ENCODE assay signal across 1 cellular context in genomic region chr1:167658574-167659328, GRCh38.
TF ChIP-seq lines count a peak whose summit lies in the region.

No MANE protein-coding gene starts in this region.

TF ChIP-seq in K562, 482 proteins besides CTCF, POLR2A, EP300 and RAD21 (continued from another document and continues in another):
- TF ChIP-seq ZFP91 (CRISPR knock-in tag; IDR thresholded peaks at IDR 0.05) (no peak), MCM3 (IDR thresholded peaks at IDR 0.05) (no peak), GABPB2 (CRISPR knock-in tag; conservative IDR thresholded peaks at IDR 0.05) (no peak), ATF3 (IDR thresholded peaks at IDR 0.05) (peak; percentile 84), ATF3 (CRISPR knock-in tag; conservative IDR thresholded peaks at IDR 0.05) (no peak), RBBP5 (IDR thresholded peaks at IDR 0.05; ENCODE audit: borderline replicate concordance, insufficient read depth, low read length, poor library complexity, severe bottlenecking) (peak; percentile 42), E4F1 (CRISPR knock-in tag; IDR thresholded peaks at IDR 0.05; ENCODE audit: borderline replicate concordance) (no peak), MLLT1 (IDR thresholded peaks at IDR 0.05) (peak in 1 of 2 experiments; percentile 86; a peak in 2 of 4 replicates), YY1 (IDR thresholded peaks at IDR 0.05; ENCODE audit: borderline replicate concordance in 1 of 3, control insufficient read depth in 1 of 3, extremely low read depth in 1 of 3, insufficient read depth in 3 of 3, insufficient read length in 1 of 3, insufficient replicate concordance in 2 of 3, low read depth in 1 of 3, low read length in 2 of 3) (peak in 1 of 3 experiments; percentile 18), JUND (IDR thresholded peaks at IDR 0.05; ENCODE audit: borderline replicate concordance, low read depth, low read length) (peak; percentile 66), JUND (tag; IDR thresholded peaks at IDR 0.05; ENCODE audit: borderline replicate concordance, low read depth, low read length) (peak; percentile 45; the same call in 1 of the 3 replicates), TRIM25 (IDR thresholded peaks at IDR 0.05; ENCODE audit: borderline replicate concordance) (no peak), SUPT5H (IDR thresholded peaks at IDR 0.05) (no peak), ADNP (tag; IDR thresholded peaks at IDR 0.05) (peak; percentile 82), IRF9 (tag; IDR thresholded peaks at IDR 0.05) (no peak), CHD4 (IDR thresholded peaks at IDR 0.05; ENCODE audit: insufficient read depth, insufficient replicate concordance, low read depth, low read length, poor library complexity, severe bottlenecking) (no peak), TSC22D4 (tag; IDR thresholded peaks at IDR 0.05) (no peak), DDX20 (tag; IDR thresholded peaks at IDR 0.05; ENCODE audit: low read depth) (no peak), ZNF41 (CRISPR knock-in tag; conservative IDR thresholded peaks at IDR 0.05) (no peak), SAFB2 (IDR thresholded peaks at IDR 0.05; ENCODE audit: borderline replicate concordance, low read depth, low read length, severe bottlenecking) (no peak), MAFG (tag; conservative IDR thresholded peaks at IDR 0.05) (no peak), ARNT (IDR thresholded peaks at IDR 0.05) (peak in 1 of 2 experiments; percentile 27; a peak in 1 of 4 replicates), RBM25 (IDR thresholded peaks at IDR 0.05; ENCODE audit: low read depth, low read length, severe bottlenecking) (no peak), ATF7 (IDR thresholded peaks at IDR 0.05) (0 out of 2 replicates have a peak, but pooled peaks have one; percentile 14), ZKSCAN3 (CRISPR knock-in tag; IDR thresholded peaks at IDR 0.05) (no peak), HLTF (IDR thresholded peaks at IDR 0.05) (0 out of 2 replicates have a peak, but pooled peaks have one; percentile 25), MEF2D (tag; conservative IDR thresholded peaks at IDR 0.05; ENCODE audit: low read depth) (peak; percentile 67; the same call in 1 of the 2 replicates), ZNF197 (CRISPR knock-in tag; IDR thresholded peaks at IDR 0.05; ENCODE audit: low read depth) (0 out of 2 replicates have a peak, but pooled peaks have one; percentile 55), TRIM24 (IDR thresholded peaks at IDR 0.05) (no peak), SMARCA4 (IDR thresholded peaks at IDR 0.05) (peak; percentile 60), NCOR1 (IDR thresholded peaks at IDR 0.05) (peak; percentile 37; the same call in 1 of the 2 replicates), KDM1A (IDR thresholded peaks at IDR 0.05) (peak; percentile 56 to 73), SOX6 (IDR thresholded peaks at IDR 0.05) (peak; percentile 57; the same call in 1 of the 2 replicates), HDAC3 (IDR thresholded peaks at IDR 0.05; ENCODE audit: borderline replicate concordance, partially characterized antibody) (no peak), ZNF445 (CRISPR knock-in tag; IDR thresholded peaks at IDR 0.05; ENCODE audit: low read depth) (no peak), AFF1 (IDR thresholded peaks at IDR 0.05; ENCODE audit: low read depth in 1 of 2, partially characterized antibody in 2 of 2) (no peak), MEIS2 (IDR thresholded peaks at IDR 0.05; ENCODE audit: partially characterized antibody) (peak; percentile 73), MIER1 (IDR thresholded peaks at IDR 0.05; ENCODE audit: low read depth) (no peak), MAZ (CRISPR knock-in tag; conservative IDR thresholded peaks at IDR 0.05 in 1 of 2, IDR thresholded peaks at IDR 0.05 in 1 of 2) (no peak; a peak in 1 of 4 replicates), ZNF217 (CRISPR knock-in tag; IDR thresholded peaks at IDR 0.05) (no peak), CREB1 (IDR thresholded peaks at IDR 0.05) (no peak), CREB1 (CRISPR knock-in tag; IDR thresholded peaks at IDR 0.05) (no peak), ID3 (CRISPR knock-in tag; IDR thresholded peaks at IDR 0.05) (no peak), ID3 (tag; IDR thresholded peaks at IDR 0.05) (peak; percentile 45; the same call in 1 of the 2 replicates), SIN3B (IDR thresholded peaks at IDR 0.05; ENCODE audit: low read depth) (no peak), ZNF408 (CRISPR knock-in tag; IDR thresholded peaks at IDR 0.05; ENCODE audit: low read depth) (no peak), TAF1 (IDR thresholded peaks at IDR 0.05; ENCODE audit: control insufficient read depth, extremely low read depth, insufficient read depth, low read length, severe bottlenecking) (no peak), SRSF9 (IDR thresholded peaks at IDR 0.05; ENCODE audit: borderline replicate concordance, low read depth, low read length) (no peak), ERF (CRISPR knock-in tag; IDR thresholded peaks at IDR 0.05) (no peak), E2F8 (IDR thresholded peaks at IDR 0.05; ENCODE audit: low read depth, partially characterized antibody) (no peak), JUN (IDR thresholded peaks at IDR 0.05; ENCODE audit: borderline replicate concordance, low read depth, low read length) (no peak), JUN (CRISPR knock-in tag; IDR thresholded peaks at IDR 0.05; ENCODE audit: borderline replicate concordance) (no peak), ZNF695 (CRISPR knock-in tag; IDR thresholded peaks at IDR 0.05) (no peak), STAT5A (IDR thresholded peaks at IDR 0.05; ENCODE audit: borderline replicate concordance, low read length) (0 out of 2 replicates have a peak, but pooled peaks have one; percentile 6)
